16 cellular contexts compared by ENCODE assay signal in the genomic region with DNA sequence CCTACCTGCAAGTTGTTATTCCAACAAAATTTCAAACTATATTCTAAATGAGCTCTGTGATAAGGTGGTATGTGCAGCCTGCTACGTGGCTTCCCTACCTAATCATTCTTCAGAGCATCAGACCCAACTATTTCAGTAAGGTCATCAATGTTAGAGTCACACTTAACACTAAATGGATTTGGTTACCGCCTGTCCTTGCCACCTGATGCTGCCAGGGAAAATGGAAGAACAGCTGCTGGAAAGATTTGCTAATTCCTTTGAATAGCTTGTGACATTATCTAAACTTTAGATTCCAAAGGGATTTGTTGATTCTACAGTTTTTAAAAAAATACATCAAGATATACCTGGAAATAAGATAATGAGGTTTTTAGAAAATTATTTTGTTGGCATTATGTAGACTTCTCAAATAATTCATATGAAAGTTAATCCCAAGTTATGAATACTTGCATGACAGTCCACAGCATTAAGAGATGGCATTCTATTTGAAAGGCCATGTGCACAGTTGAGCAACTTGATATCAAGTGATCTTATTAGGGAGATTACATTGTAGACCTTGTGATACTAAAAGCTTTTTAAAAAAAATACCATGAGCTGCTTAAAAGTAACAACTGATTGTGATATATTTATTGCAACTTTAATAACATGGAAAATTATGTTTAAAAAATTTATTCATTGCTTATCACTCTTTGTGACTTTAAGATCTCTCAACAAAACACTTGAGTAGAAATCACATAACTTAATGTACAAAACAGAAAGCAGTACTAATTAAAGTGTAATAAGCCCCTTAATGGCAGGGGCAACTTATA.
"Had no signal": no experiment of that assay in that cellular context is flagged by ENCODE, and none has a peak within 500 bp of the region (broad histone marks: within the 10 kb centered on the region; RNA-seq: fewer than 3 reads in every experiment).

No MANE protein-coding gene starts in this region.

- DNase-seq: activated CD4-positive, alpha-beta memory T cell treated with anti-CD3 and anti-CD28 coated beads for 36 hours; activated CD4-positive, alpha-beta T cell treated with anti-CD3 and anti-CD28 coated beads for 36 hours; activated CD8-positive, alpha-beta memory T cell treated with anti-CD3 and anti-CD28 coated beads, Interleukin-2, amount 10 ng/mL, durations not matched to agents 7 days and 5 days; activated naive CD4-positive, alpha-beta T cell treated with anti-CD3 and anti-CD28 coated beads, Interleukin-2, amount 10 ng/mL, durations not matched to agents 7 days and 5 days; activated T-cell treated with anti-CD3 and anti-CD28 coated beads, Interleukin-2, amount 50 U/mL, for 1 hour; naive thymus-derived CD8-positive, alpha-beta T cell; right cardiac atrium; stimulated activated CD4-positive, alpha-beta T cell treated with anti-CD3 and anti-CD28 coated beads, Interleukin-4, amount 100 ng/mL, for 4 hours; stimulated activated CD8-positive, alpha-beta memory T cell treated with anti-CD3 and anti-CD28 coated beads, Interleukin-4, amount 100 ng/mL, for 48 hours; stimulated activated naive CD4-positive, alpha-beta T cell treated with Interleukin-2 at 50 U/mL for 16 hours had no signal

- H3K9me3 Mint-ChIP-seq: activated naive CD4-positive, alpha-beta T cell treated with anti-CD3 and anti-CD28 coated beads, Interleukin-2, amount 10 ng/mL, durations not matched to agents 7 days and 5 days had no signal

- H3K27ac ChIP-seq: adrenal gland had no signal

- H3K27me3 ChIP-seq: adrenal gland had no signal

- H3K36me3 Mint-ChIP-seq: activated CD4-positive, alpha-beta memory T cell treated with anti-CD3 and anti-CD28 coated beads for 36 hours; activated CD8-positive, alpha-beta memory T cell treated with anti-CD3 and anti-CD28 coated beads, Interleukin-2, amount 10 ng/mL, durations not matched to agents 7 days and 5 days; activated naive CD4-positive, alpha-beta T cell treated with anti-CD3 and anti-CD28 coated beads, Interleukin-2, amount 10 ng/mL, durations not matched to agents 7 days and 5 days had no signal

- H3K4me2 ChIP-seq: smooth muscle cell had no signal

- H3K27me3 Mint-ChIP-seq: activated CD4-positive, alpha-beta memory T cell treated with anti-CD3 and anti-CD28 coated beads for 36 hours; activated CD4-positive, alpha-beta T cell treated with anti-CD3 and anti-CD28 coated beads for 36 hours; activated CD8-positive, alpha-beta memory T cell treated with anti-CD3 and anti-CD28 coated beads, Interleukin-2, amount 10 ng/mL, durations not matched to agents 7 days and 5 days; activated naive CD4-positive, alpha-beta T cell treated with anti-CD3 and anti-CD28 coated beads, Interleukin-2, amount 10 ng/mL, durations not matched to agents 7 days and 5 days had no signal

- H3K4me1 Mint-ChIP-seq: activated CD8-positive, alpha-beta memory T cell treated with anti-CD3 and anti-CD28 coated beads, Interleukin-2, amount 10 ng/mL, durations not matched to agents 7 days and 5 days; activated naive CD4-positive, alpha-beta T cell treated with anti-CD3 and anti-CD28 coated beads, Interleukin-2, amount 10 ng/mL, durations not matched to agents 7 days and 5 days; naive thymus-derived CD8-positive, alpha-beta T cell had no signal

- H3K36me3 ChIP-seq: adrenal gland had no signal

- H3K4me3 ChIP-seq: adrenal gland, lung, smooth muscle cell had no signal

- H3K27ac Mint-ChIP-seq: activated CD4-positive, alpha-beta memory T cell treated with anti-CD3 and anti-CD28 coated beads for 36 hours; activated CD4-positive, alpha-beta T cell treated with anti-CD3 and anti-CD28 coated beads for 36 hours; activated CD8-positive, alpha-beta memory T cell treated with anti-CD3 and anti-CD28 coated beads, Interleukin-2, amount 10 ng/mL, durations not matched to agents 7 days and 5 days; activated naive CD4-positive, alpha-beta T cell treated with anti-CD3 and anti-CD28 coated beads, Interleukin-2, amount 10 ng/mL, durations not matched to agents 7 days and 5 days; activated T-helper 2 cell treated with anti-CD3 and anti-CD28 coated beads, Interferon-gamma antibody, Interleukin-2, Interleukin-4, amounts not matched to agents 10 μg/mL and 5 μg/mL and 100 μg/mL, durations not matched to agents 14 hours and 24 hours and 36 hours; naive thymus-derived CD8-positive, alpha-beta T cell had no signal

- FAIRE-seq: endometrium, islet of Langerhans had no signal

- ATAC-seq: activated CD4-positive, alpha-beta T cell treated with anti-CD3 and anti-CD28 coated beads for 36 hours; activated CD8-positive, alpha-beta memory T cell treated with anti-CD3 and anti-CD28 coated beads, Interleukin-2, amount 10 ng/mL, durations not matched to agents 7 days and 5 days; naive thymus-derived CD8-positive, alpha-beta T cell; right cardiac atrium had no signal

- H3K9me3 ChIP-seq: adrenal gland had no signal

- H3K4me3 Mint-ChIP-seq: activated CD4-positive, alpha-beta memory T cell treated with anti-CD3 and anti-CD28 coated beads for 36 hours; activated CD4-positive, alpha-beta T cell treated with anti-CD3 and anti-CD28 coated beads for 36 hours; activated CD8-positive, alpha-beta memory T cell treated with anti-CD3 and anti-CD28 coated beads, Interleukin-2, amount 10 ng/mL, durations not matched to agents 7 days and 5 days; activated naive CD4-positive, alpha-beta T cell treated with anti-CD3 and anti-CD28 coated beads, Interleukin-2, amount 10 ng/mL, durations not matched to agents 7 days and 5 days; naive thymus-derived CD8-positive, alpha-beta T cell had no signal
